In the genomic region with DNA sequence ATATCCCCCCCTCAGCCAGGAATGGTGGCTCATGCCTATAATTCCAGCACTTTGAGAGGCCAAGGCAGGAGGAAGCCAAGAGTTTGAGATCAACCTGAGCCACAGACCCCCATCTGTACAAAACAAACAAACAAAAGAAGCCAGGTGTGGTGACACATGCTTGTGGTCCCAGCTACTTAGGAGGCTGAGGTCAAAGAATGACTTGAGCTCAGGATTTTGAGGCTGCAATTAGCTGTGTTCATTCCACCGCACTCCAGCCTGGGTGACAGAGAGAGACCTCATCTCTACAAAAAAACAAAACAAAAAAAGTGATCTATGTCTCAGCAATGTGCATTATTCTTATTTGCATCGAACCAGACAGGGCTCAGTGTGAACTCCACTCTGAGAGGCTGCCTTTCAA, we compare ENCODE assay signal across 17 cellular contexts.
"Had no signal": no experiment of that assay in that cellular context is flagged by ENCODE, and none has a peak within 500 bp of the region (broad histone marks: within the 10 kb centered on the region; RNA-seq: fewer than 3 reads in every experiment).

No MANE protein-coding gene starts in this region.

- H3K27ac Mint-ChIP-seq: activated T-helper 1 cell treated with anti-CD3 and anti-CD28 coated beads, Interleukin-12 subunit alpha, Interleukin-12 subunit beta, Interleukin-2, Interleukin-4 antibody, amounts not matched to agents 30 ng/mL and 10 ng/mL and 1 ng/mL, durations not matched to agents 14 hours and 24 hours and 36 hours; natural killer cell; stimulated activated naive CD8-positive, alpha-beta T cell treated with anti-CD3 and anti-CD28 coated beads, Interleukin-15, Interleukin-2, amounts not matched to agents 100 ng/mL and 50 ng/mL, for 24 hours; T-helper 1 cell treated with Interleukin-12 subunit alpha and Interleukin-12 subunit beta and Interleukin-4 antibody, amounts not matched to agents 30 μg/mL and 1 μg/mL, for 36 hours; WTC11 had no signal

- DNase-seq: activated CD4-positive, alpha-beta T cell treated with anti-CD3 and anti-CD28 coated beads for 48 hours; activated naive CD4-positive, alpha-beta T cell; body of pancreas; central memory CD4-positive, alpha-beta T cell; cortex of kidney; effector memory CD4-positive, alpha-beta T cell; left cardiac atrium; mucosa of descending colon; natural killer cell; stimulated activated CD4-positive, alpha-beta T cell treated with anti-CD3 and anti-CD28 coated beads, Interleukin-15, amount 100 ng/mL, for 24 hours; stimulated activated CD4-positive, alpha-beta T cell treated with anti-CD3 and anti-CD28 coated beads, Interleukin-4, amount 100 ng/mL, for 24 hours; upper lobe of right lung had no signal

- H3K4me3 Mint-ChIP-seq: activated T-helper 1 cell treated with anti-CD3 and anti-CD28 coated beads, Interleukin-12 subunit alpha, Interleukin-12 subunit beta, Interleukin-2, Interleukin-4 antibody, amounts not matched to agents 30 ng/mL and 10 ng/mL and 1 ng/mL, durations not matched to agents 14 hours and 24 hours and 36 hours; natural killer cell; stimulated activated naive CD8-positive, alpha-beta T cell treated with anti-CD3 and anti-CD28 coated beads, Interleukin-15, Interleukin-2, amounts not matched to agents 100 ng/mL and 50 ng/mL, for 24 hours; T-helper 1 cell treated with Interleukin-12 subunit alpha and Interleukin-12 subunit beta and Interleukin-4 antibody, amounts not matched to agents 30 μg/mL and 1 μg/mL, for 36 hours; WTC11 had no signal

- H3K4me1 Mint-ChIP-seq: natural killer cell had no signal

- ATAC-seq: body of pancreas, gastroesophageal sphincter, left cardiac atrium, mucosa of descending colon, natural killer cell, upper lobe of right lung, WTC11 had no signal

- H3K36me3 Mint-ChIP-seq: natural killer cell had no signal

- H3K9me3 Mint-ChIP-seq: activated T-helper 1 cell treated with anti-CD3 and anti-CD28 coated beads, Interleukin-12 subunit alpha, Interleukin-12 subunit beta, Interleukin-2, Interleukin-4 antibody, amounts not matched to agents 30 ng/mL and 10 ng/mL and 1 ng/mL, durations not matched to agents 14 hours and 24 hours and 36 hours; T-helper 1 cell treated with Interleukin-12 subunit alpha and Interleukin-12 subunit beta and Interleukin-4 antibody, amounts not matched to agents 30 μg/mL and 1 μg/mL, for 36 hours had no signal

- H3K27me3 Mint-ChIP-seq: stimulated activated naive CD8-positive, alpha-beta T cell treated with anti-CD3 and anti-CD28 coated beads, Interleukin-15, Interleukin-2, amounts not matched to agents 100 ng/mL and 50 ng/mL, for 24 hours had no signal
